ENCODE assay signal across 11 cellular contexts in the genomic region with DNA sequence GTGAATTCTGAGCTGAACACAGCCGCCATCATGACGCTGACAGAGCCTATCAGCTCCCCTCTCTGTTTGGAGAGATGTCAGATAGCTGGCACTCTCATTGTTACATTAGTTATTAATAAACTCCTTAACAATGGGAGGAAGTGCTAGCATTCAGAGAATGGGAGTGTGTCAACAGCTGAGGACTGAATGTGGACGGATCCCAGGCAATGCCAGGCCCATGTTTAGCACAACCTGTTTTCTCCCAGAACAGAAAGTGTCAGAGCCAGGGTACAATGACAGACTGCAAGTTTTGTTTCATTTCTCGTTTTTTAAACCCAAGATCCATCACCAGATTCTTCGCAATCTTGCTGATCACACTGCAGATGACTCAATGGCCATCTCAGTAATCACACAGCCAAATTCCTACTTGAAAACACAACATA.
DNase-seq lines count a peak whose midpoint lies in the region; ATAC-seq and TF ChIP-seq lines count a peak whose summit lies in the region.
"Had no signal": no experiment of that assay in that cellular context is flagged by ENCODE, and none has a peak within 500 bp of the region (broad histone marks: within the 10 kb centered on the region; RNA-seq: fewer than 3 reads in every experiment).

No MANE protein-coding gene starts in this region.

- TF ChIP-seq CTCF in upper lobe of right lung (IDR thresholded peaks at IDR 0.05) (no peak), neural progenitor cell (IDR thresholded peaks at IDR 0.05) (no peak)

- no peak overlapping the region for H3K27ac Mint-ChIP-seq in neural progenitor cell

- H3K4me3 Mint-ChIP-seq in neural progenitor cell, result no peak overlapping the region

- H3K9me3 ChIP-seq in upper lobe of right lung, result no peaks in the 10 kb centered on the region
- H3K9me3 ChIP-seq in neural progenitor cell (ENCODE audit: low read depth), result no peaks in the 10 kb centered on the region
- H3K9me3 ChIP-seq: adrenal gland had no signal

- peaks cover 19% of the 10 kb centered on the region for H3K4me1 Mint-ChIP-seq in neural progenitor cell

- no peak overlapping the region for H3K4me3 ChIP-seq in upper lobe of right lung
- no peak overlapping the region for H3K4me3 ChIP-seq in neural progenitor cell
- H3K4me3 ChIP-seq: adrenal gland, SK-N-MC had no signal

- no peak overlapping the region for H3K4me2 ChIP-seq in neural progenitor cell

- H3K36me3 ChIP-seq in upper lobe of right lung (no peaks in the 10 kb centered on the region), neural progenitor cell (no peaks in the 10 kb centered on the region)

- H3K4me1 ChIP-seq in upper lobe of right lung (peaks cover 26% of the 10 kb centered on the region), neural progenitor cell (peaks cover 31% of the 10 kb centered on the region)

- H2AFZ ChIP-seq in neural progenitor cell (replicated peaks), result no peak overlapping the region

- DNase-seq in NOMO-1 (lab: John Stamatoyannopoulos, UW; ENCODE audit: unreplicated experiment in 2 of 2) (peak; percentile 15 to 78), NOMO-1 treated with dmso at 0.1 percent for 144 hours (lab: John Stamatoyannopoulos, UW; ENCODE audit: unreplicated experiment) (no peak), myocyte (ENCODE audit: low read depth) (peak; percentile 89), upper lobe of right lung (no peak), foreskin melanocyte (no peak), neural progenitor cell (ENCODE audit: low spot score) (no peak)
- DNase-seq: H7 had no signal

- no peaks in the 10 kb centered on the region for H4K20me1 ChIP-seq in neural progenitor cell (ENCODE audit: low read depth)

- no peak overlapping the region for H3K9ac ChIP-seq in neural progenitor cell

- intact Hi-C loops in upper lobe of right lung (cut with DNase I), result no loop called here

- H3K36me3 Mint-ChIP-seq in neural progenitor cell, result peaks cover 33% of the 10 kb centered on the region

- H3K27me3 Mint-ChIP-seq in neural progenitor cell (ENCODE audit: insufficient read depth, low read depth), result no peaks in the 10 kb centered on the region

- no peaks in the 10 kb centered on the region for H3K9me3 Mint-ChIP-seq in neural progenitor cell

- H3K79me2 ChIP-seq in neural progenitor cell (ENCODE audit: low read depth), result no peaks in the 10 kb centered on the region

- H3K27ac ChIP-seq in upper lobe of right lung, result peak overlapping the region; percentile 39
- no peak overlapping the region for H3K27ac ChIP-seq in neural progenitor cell
- H3K27ac ChIP-seq: SK-N-MC had no signal

- ATAC-seq in esophagus mucosa, result peak; percentile 51
- ATAC-seq in upper lobe of right lung, result peak; percentile 78
- ATAC-seq in HG02759 (IDR thresholded peaks at IDR 0.05; ENCODE audit: unreplicated experiment), result no peak

- H3K27me3 ChIP-seq in upper lobe of right lung, result no peaks in the 10 kb centered on the region
- H3K27me3 ChIP-seq in neural progenitor cell, result no peaks in the 10 kb centered on the region
- H3K27me3 ChIP-seq: adrenal gland had no signal

- peaks cover 20% of the 10 kb centered on the region for H3F3A ChIP-seq in neural progenitor cell (ENCODE audit: low read depth)

Comparison
In these comparisons a context has a peak if more than half of its experiments do, and no peak if none do; other contexts are left out.
1. DNase-seq: peak in NOMO-1 (2 of 2) and myocyte (single experiment); none in NOMO-1 treated with dmso at 0.1 percent for 144 hours (single experiment), upper lobe of right lung (single experiment), foreskin melanocyte (single experiment) and neural progenitor cell (single experiment).